In genomic region chr2:15559800-15560403, GRCh38 we compare ENCODE assay signal across 8 cellular contexts. TPM values are rescaled to one million over a fixed set of nuclear protein-coding genes. Genes with fewer than 3 reads are reported as not detected.
DNase-seq lines count a peak whose midpoint lies in the region; ATAC-seq and TF ChIP-seq lines count a peak whose summit lies in the region.

No MANE protein-coding gene starts in this region.

- peak overlapping the region; percentile 88 to 100 (median 100) for H3K4me3 Mint-ChIP-seq in naive thymus-derived CD4-positive, alpha-beta T cell

- H3K4me3 ChIP-seq in AG04450 (ENCODE audit: low read depth, low read length) = peak overlapping the region; percentile 91
- peak overlapping the region; percentile 26 for H3K4me3 ChIP-seq in KMS-11 (IDR thresholded peaks at IDR 0.05; ENCODE audit: insufficient read depth, low read depth, low read length)
- H3K4me3 ChIP-seq in colonic mucosa = peak overlapping the region; percentile 81
- peak overlapping the region; percentile 61 for H3K4me3 ChIP-seq in naive thymus-derived CD4-positive, alpha-beta T cell (ENCODE audit: low read length)

- H3K27me3 Mint-ChIP-seq in naive thymus-derived CD4-positive, alpha-beta T cell = peaks cover 0 to 3% (median 0%) of the 10 kb centered on the region in 5 donors

- intact Hi-C loops in colonic mucosa (cut with DNase I) = no loop called here
- intact Hi-C loops in naive thymus-derived CD4-positive, alpha-beta T cell (cut with micrococcal nuclease) = loop anchor here in 1 of 2 donors (5.0 kb wide), 1 partner anchor 258 kb away; no protein-coding TSS in a partner anchor

- H3K36me3 ChIP-seq in KMS-11 (ENCODE audit: insufficient read depth) (no peaks in the 10 kb centered on the region), colonic mucosa (no peaks in the 10 kb centered on the region)
- peaks cover 0 to 15% (median 0%) of the 10 kb centered on the region in 3 experiments for H3K36me3 ChIP-seq in naive thymus-derived CD4-positive, alpha-beta T cell (ENCODE audit: control insufficient read depth in 2 of 3, insufficient read depth in 3 of 3, low read length in 3 of 3)

- peak overlapping the region; percentile 98; the same call in 1 of the 2 replicates for H2AFZ ChIP-seq in KMS-11 (ENCODE audit: low read depth)

- TF ChIP-seq CTCF in AG04450 (IDR thresholded peaks at IDR 0.05; ENCODE audit: low read depth, low read length) = no peak
- TF ChIP-seq CTCF in KMS-11 (conservative IDR thresholded peaks at IDR 0.05; ENCODE audit: low read depth, low read length) = no peak
- TF ChIP-seq CTCF in colonic mucosa (IDR thresholded peaks at IDR 0.05) = no peak

- peaks cover 19% of the 10 kb centered on the region; the same call in 1 of the 2 replicates for H3K79me2 ChIP-seq in KMS-11 (ENCODE audit: insufficient read depth, low read depth)

- DNase-seq in AG04450 (ENCODE audit: low read depth, low spot score) (no peak), colonic mucosa (no peak), HuH-7 (ENCODE audit: low spot score) (no peak), occipital lobe (lab: John Stamatoyannopoulos, UW) (no peak), DMS53 treated with DMSO at 0.1 percent for 48 hours (lab: John Stamatoyannopoulos, UW; ENCODE audit: unreplicated experiment) (no peak), NCI-H146 (lab: John Stamatoyannopoulos, UW) (no peak)
- no peak for DNase-seq in naive thymus-derived CD4-positive, alpha-beta T cell

- no peaks in the 10 kb centered on the region for H3K27me3 ChIP-seq in AG04450 (ENCODE audit: control insufficient read depth, insufficient read depth, low read length)
- no peaks in the 10 kb centered on the region for H3K27me3 ChIP-seq in KMS-11 (ENCODE audit: insufficient read depth, low read depth)
- H3K27me3 ChIP-seq in colonic mucosa = no peaks in the 10 kb centered on the region
- H3K27me3 ChIP-seq in naive thymus-derived CD4-positive, alpha-beta T cell (ENCODE audit: control insufficient read depth in 2 of 2, insufficient read depth in 2 of 2, low read length in 2 of 2) = no peaks in the 10 kb centered on the region

- peaks cover 0 to 7% (median 4%) of the 10 kb centered on the region in 5 donors for H3K36me3 Mint-ChIP-seq in naive thymus-derived CD4-positive, alpha-beta T cell

- CTCF ChIA-PET in AG04450 (lab: Charles Lee) = interaction anchor here (5.5 kb wide), 1 partner anchor 16 kb away, joined by 49 read pairs; no protein-coding TSS in a partner anchor
- CTCF ChIA-PET in naive thymus-derived CD4-positive, alpha-beta T cell (lab: Charles Lee) = no interaction called here

- H3K9ac ChIP-seq in KMS-11 (peak overlapping the region; percentile 74; the same call in 1 of the 2 replicates), colonic mucosa (ENCODE audit: low read depth in 2 of 2, low read length in 2 of 2) (peak overlapping the region; percentile 83 to 86)

- H3K4me2 ChIP-seq in KMS-11 = peak overlapping the region; percentile 95

- peak overlapping the region; percentile 80 to 98 (median 95) for H3K27ac Mint-ChIP-seq in naive thymus-derived CD4-positive, alpha-beta T cell

- POLR2A ChIA-PET in AG04450 (lab: Yijun Ruan, JAX) = no interaction called here
- POLR2A ChIA-PET in naive thymus-derived CD4-positive, alpha-beta T cell (lab: Charles Lee) = interaction anchor here (0.5 to 0.6 kb wide), 2 partner anchors 11 to 327 kb away, joined by 3 read pairs; no protein-coding TSS in a partner anchor

- peaks cover 20% of the 10 kb centered on the region for H3K4me1 ChIP-seq in KMS-11 (ENCODE audit: low read depth, poor library complexity, severe bottlenecking)
- H3K4me1 ChIP-seq in colonic mucosa = no peaks in the 10 kb centered on the region
- H3K4me1 ChIP-seq in naive thymus-derived CD4-positive, alpha-beta T cell (ENCODE audit: control insufficient read depth in 2 of 2, insufficient read depth in 2 of 2, low read length in 2 of 2) = peaks cover 4 to 17% of the 10 kb centered on the region in 2 donors

- no peak for ATAC-seq in naive thymus-derived CD4-positive, alpha-beta T cell

- peaks cover 0 to 2% (median 0%) of the 10 kb centered on the region in 11 donors for H3K9me3 Mint-ChIP-seq in naive thymus-derived CD4-positive, alpha-beta T cell

- H4K20me1 ChIP-seq in KMS-11 (ENCODE audit: insufficient read depth) = no peaks in the 10 kb centered on the region

- peaks cover 28 to 57% (median 45%) of the 10 kb centered on the region in 7 donors for H3K4me1 Mint-ChIP-seq in naive thymus-derived CD4-positive, alpha-beta T cell

- H3K9me3 ChIP-seq in AG04450 (ENCODE audit: control insufficient read depth, insufficient read depth, low read length) = no peaks in the 10 kb centered on the region
- no peaks in the 10 kb centered on the region for H3K9me3 ChIP-seq in colonic mucosa
- H3K9me3 ChIP-seq in naive thymus-derived CD4-positive, alpha-beta T cell (ENCODE audit: control insufficient read depth in 2 of 3, low read length in 3 of 3) = no peaks in the 10 kb centered on the region

- no peak overlapping the region for H3K27ac ChIP-seq in AG04450 (ENCODE audit: low read depth, low read length)
- H3K27ac ChIP-seq in KMS-11 = no peak overlapping the region; the same call in 1 of the 2 replicates
- H3K27ac ChIP-seq in colonic mucosa = no peak overlapping the region
- H3K27ac ChIP-seq in naive thymus-derived CD4-positive, alpha-beta T cell (ENCODE audit: low read depth, low read length) = peak overlapping the region; percentile 78

RNA-seq across cellular contexts. Expression of gene NBAS, which starts 1.2 kb away (rescaled TPM):
- polyA plus RNA-seq in AG04450 (2011; rRNA removed) = 45.0 and 53.8 TPM in 2 replicates
- 124 and 125 TPM in 2 replicates for polyA minus RNA-seq in AG04450 (2011; rRNA and poly(A)+ RNA removed)
- 10 to 100 TPM; 34.4 to 38.9 TPM for total RNA-seq in colonic mucosa
- 10 to 100 TPM; 32.6 to 41.6 (median 36.4) TPM for total RNA-seq in naive thymus-derived CD4-positive, alpha-beta T cell
- 10 to 100 TPM; 18.6 to 24.1 TPM for polyA plus RNA-seq in naive thymus-derived CD4-positive, alpha-beta T cell
- 168 TPM for total RNA-seq in occipital lobe

RNA-seq across cellular contexts. Expression of gene DDX1, which starts 31.8 kb away (rescaled TPM):
- 121 and 171 TPM in 2 replicates for polyA plus RNA-seq in AG04450 (2011; rRNA removed)
- polyA minus RNA-seq in AG04450 (2011; rRNA and poly(A)+ RNA removed) = 42.3 and 72.3 TPM in 2 replicates
- 10 to 100 TPM; 71.6 to 91.3 TPM for total RNA-seq in colonic mucosa
- 10 to 100 TPM; 30.2 to 73.8 (median 55.3) TPM for total RNA-seq in naive thymus-derived CD4-positive, alpha-beta T cell
- polyA plus RNA-seq in naive thymus-derived CD4-positive, alpha-beta T cell = 10 to 100 TPM; 63.1 to 75.7 TPM
- total RNA-seq in occipital lobe = 99.7 TPM

Comparison
In these comparisons a context has a peak if more than half of its experiments do, and no peak if none do; other contexts are left out.
1. H3K4me3 ChIP-seq: peak in every context shown above with its lines; median percentile 91 in AG04450; 81 in colonic mucosa; 61 in naive thymus-derived CD4-positive, alpha-beta T cell; 26 in KMS-11.